Comparison of ENCODE assay signal across 20 cellular contexts in genomic region chr5:140072812-140073211, GRCh38. TPM values are rescaled to one million over a fixed set of nuclear protein-coding genes. Genes with fewer than 3 reads are reported as not detected.
"Had no signal": no experiment of that assay in that cellular context is flagged by ENCODE, and none has a peak within 500 bp of the region (broad histone marks: within the 10 kb centered on the region; RNA-seq: fewer than 3 reads in every experiment).

No MANE protein-coding gene starts in this region.

- H3K9me3 ChIP-seq: ascending aorta, Peyer's patch, SJSA1, SK-N-SH had no signal

- H3K36me3 ChIP-seq: ascending aorta, cardiac muscle cell, Peyer's patch, SJSA1 had no signal

- DNase-seq: activated CD4-positive, alpha-beta T cell treated with anti-CD3 and anti-CD28 coated beads, Interleukin-2, amount 10 ng/mL, durations not matched to agents 24 days and 14 days; activated CD4-positive, alpha-beta T cell treated with anti-CD3 and anti-CD28 coated beads, Interleukin-2, amount 50 U/mL, for 4 hours; activated CD8-positive, alpha-beta T cell treated with anti-CD3 and anti-CD28 coated beads for 36 hours; activated effector memory CD4-positive, alpha-beta T cell treated with anti-CD3 and anti-CD28 coated beads, Interleukin-2, amount 50 U/mL, for 16 hours; activated naive CD4-positive, alpha-beta T cell; activated naive CD4-positive, alpha-beta T cell treated with anti-CD3 and anti-CD28 coated beads, Interleukin-2, amount 50 U/mL, for 16 hours; activated naive CD8-positive, alpha-beta T cell treated with anti-CD3 and anti-CD28 coated beads for 36 hours; activated T-cell treated with anti-CD3 and anti-CD28 coated beads, Interleukin-2, amount 50 U/mL, for 1 hour; activated T-cell treated with anti-CD3 and anti-CD28 coated beads, Interleukin-2, amount 50 U/mL, for 72 hours; NCI-H1092 treated with DMSO at 0.1 percent for 48 hours; NCI-H187 treated with DMSO at 0.1 percent for 48 hours; NCI-H345; NCI-H524 treated with DMSO at 0.1 percent for 48 hours; Peyer's patch; SHP77 had no signal

- H3K4me3 ChIP-seq: ascending aorta, cardiac muscle cell, Peyer's patch, SJSA1 had no signal

- H3K4me1 ChIP-seq: ascending aorta, Peyer's patch, SJSA1 had no signal

- H3K27me3 ChIP-seq: ascending aorta, Peyer's patch had no signal

- H3K27ac ChIP-seq: ascending aorta, cardiac muscle cell, Peyer's patch, RWPE1, SJSA1 had no signal

RNA-seq across cellular contexts. Expression of gene NRG2, which starts 29.7 kb away (rescaled TPM):
- total RNA-seq: SJSA1 had no signal
